18 cellular contexts compared by ENCODE assay signal in genomic region chr9:1008256-1008655, GRCh38. TPM values are rescaled to one million over a fixed set of nuclear protein-coding genes. Genes with fewer than 3 reads are reported as not detected.
"Had no signal": no experiment of that assay in that cellular context is flagged by ENCODE, and none has a peak within 500 bp of the region (broad histone marks: within the 10 kb centered on the region; RNA-seq: fewer than 3 reads in every experiment).

No MANE protein-coding gene starts in this region.

- H3K27me3 ChIP-seq: colonic mucosa, right atrium auricular region, thyroid gland, vagina had no signal

- H3K27ac ChIP-seq: colonic mucosa, lower lobe of right lung, right atrium auricular region, thyroid gland, vagina had no signal

- DNase-seq: activated CD4-positive, alpha-beta T cell treated with anti-CD3 and anti-CD28 coated beads, Interleukin-2, amount 50 U/mL, for 1 hour; activated effector memory CD4-positive, alpha-beta T cell treated with Interleukin-2 at 50 U/mL for 16 hours; activated T-cell treated with anti-CD3 and anti-CD28 coated beads, Interleukin-2, amount 50 U/mL, for 1 hour; colonic mucosa; immature natural killer cell; left cardiac atrium; lower lobe of right lung; naive thymus-derived CD4-positive, alpha-beta T cell; posterior cingulate gyrus; small intestine; T-helper 2 cell; thyroid gland had no signal

- H3K9me3 ChIP-seq: colonic mucosa, lower lobe of right lung, right atrium auricular region, thyroid gland, vagina had no signal

- H3K4me3 ChIP-seq: colonic mucosa, lower lobe of right lung, right atrium auricular region, thyroid gland, vagina had no signal

- ATAC-seq: naive thymus-derived CD4-positive, alpha-beta T cell had no signal

- H3K4me3 Mint-ChIP-seq: activated naive CD8-positive, alpha-beta T cell; naive thymus-derived CD4-positive, alpha-beta T cell; stimulated activated effector memory CD8-positive, alpha-beta T cell treated with anti-CD3 and anti-CD28 coated beads, Interleukin-12 subunit alpha, Interleukin-12 subunit beta, amount 100 ng/mL, for 72 hours had no signal

- H3K36me3 ChIP-seq: colonic mucosa, lower lobe of right lung, right atrium auricular region, thyroid gland, vagina had no signal

- H3K9me3 Mint-ChIP-seq: immature natural killer cell; naive thymus-derived CD4-positive, alpha-beta T cell; stimulated activated effector memory CD8-positive, alpha-beta T cell treated with anti-CD3 and anti-CD28 coated beads, Interleukin-12 subunit alpha, Interleukin-12 subunit beta, amount 100 ng/mL, for 72 hours had no signal

- H3K36me3 Mint-ChIP-seq: activated naive CD8-positive, alpha-beta T cell; immature natural killer cell; naive thymus-derived CD4-positive, alpha-beta T cell; stimulated activated effector memory CD8-positive, alpha-beta T cell treated with anti-CD3 and anti-CD28 coated beads, Interleukin-12 subunit alpha, Interleukin-12 subunit beta, amount 100 ng/mL, for 72 hours had no signal

- H3K4me1 ChIP-seq: colonic mucosa had no signal

- H3K27ac Mint-ChIP-seq: activated naive CD8-positive, alpha-beta T cell; immature natural killer cell; stimulated activated effector memory CD8-positive, alpha-beta T cell treated with anti-CD3 and anti-CD28 coated beads, Interleukin-12 subunit alpha, Interleukin-12 subunit beta, amount 100 ng/mL, for 72 hours had no signal

RNA-seq across cellular contexts. Expression of gene DMRT3, which starts 31.8 kb away (rescaled TPM):
- total RNA-seq: astrocyte; colonic mucosa; endothelial cell of umbilical vein; left cardiac atrium; naive thymus-derived CD4-positive, alpha-beta T cell; right atrium auricular region; vagina had no signal
- polyA plus RNA-seq: endothelial cell of umbilical vein; immature natural killer cell; naive thymus-derived CD4-positive, alpha-beta T cell; small intestine had no signal

RNA-seq across cellular contexts. Expression of gene DMRT2, which starts 41.9 kb away (rescaled TPM):
- total RNA-seq: endothelial cell of umbilical vein, right atrium auricular region had no signal
- polyA plus RNA-seq: endothelial cell of umbilical vein; immature natural killer cell; naive thymus-derived CD4-positive, alpha-beta T cell; small intestine had no signal
